Comparison of ENCODE assay signal across 1 cellular context in genomic region chr4:114282937-114283336, GRCh38.
TF ChIP-seq lines count a peak whose summit lies in the region.

No MANE protein-coding gene starts in this region.

TF ChIP-seq in SK-N-SH treated with all-trans-retinoic acid at 6 μM for 48 hours, 23 proteins besides CTCF, POLR2A, EP300 and RAD21 (continued from another document):
- no peak for TF ChIP-seq TSHZ2 (CRISPR knock-in tag; IDR thresholded peaks at IDR 0.05)
- no peak for TF ChIP-seq TCF4 (CRISPR knock-in tag; IDR thresholded peaks at IDR 0.05; ENCODE audit: borderline replicate concordance)
- no peak for TF ChIP-seq ZNF8 (CRISPR knock-in tag; IDR thresholded peaks at IDR 0.05)
- no peak for TF ChIP-seq ESRRG (CRISPR knock-in tag; IDR thresholded peaks at IDR 0.05)
- no peak for TF ChIP-seq ZFP30 (CRISPR knock-in tag; IDR thresholded peaks at IDR 0.05)
- TF ChIP-seq RARB (CRISPR knock-in tag; IDR thresholded peaks at IDR 0.05), result no peak
- TF ChIP-seq ZC3H10 (CRISPR knock-in tag; IDR thresholded peaks at IDR 0.05), result no peak
- TF ChIP-seq CSDC2 (CRISPR knock-in tag; IDR thresholded peaks at IDR 0.05), result no peak
- no peak for TF ChIP-seq ISL1 (CRISPR knock-in tag; IDR thresholded peaks at IDR 0.05)
- TF ChIP-seq SNAI2 (CRISPR knock-in tag; IDR thresholded peaks at IDR 0.05), result no peak
- no peak for TF ChIP-seq PPARA (CRISPR knock-in tag; IDR thresholded peaks at IDR 0.05; ENCODE audit: borderline replicate concordance)
- TF ChIP-seq ZNF70 (CRISPR knock-in tag; IDR thresholded peaks at IDR 0.05), result no peak
- TF ChIP-seq PATZ1 (CRISPR knock-in tag; IDR thresholded peaks at IDR 0.05; ENCODE audit: borderline replicate concordance), result no peak
- no peak for TF ChIP-seq OSR1 (CRISPR knock-in tag; IDR thresholded peaks at IDR 0.05)
